In the genomic region with DNA sequence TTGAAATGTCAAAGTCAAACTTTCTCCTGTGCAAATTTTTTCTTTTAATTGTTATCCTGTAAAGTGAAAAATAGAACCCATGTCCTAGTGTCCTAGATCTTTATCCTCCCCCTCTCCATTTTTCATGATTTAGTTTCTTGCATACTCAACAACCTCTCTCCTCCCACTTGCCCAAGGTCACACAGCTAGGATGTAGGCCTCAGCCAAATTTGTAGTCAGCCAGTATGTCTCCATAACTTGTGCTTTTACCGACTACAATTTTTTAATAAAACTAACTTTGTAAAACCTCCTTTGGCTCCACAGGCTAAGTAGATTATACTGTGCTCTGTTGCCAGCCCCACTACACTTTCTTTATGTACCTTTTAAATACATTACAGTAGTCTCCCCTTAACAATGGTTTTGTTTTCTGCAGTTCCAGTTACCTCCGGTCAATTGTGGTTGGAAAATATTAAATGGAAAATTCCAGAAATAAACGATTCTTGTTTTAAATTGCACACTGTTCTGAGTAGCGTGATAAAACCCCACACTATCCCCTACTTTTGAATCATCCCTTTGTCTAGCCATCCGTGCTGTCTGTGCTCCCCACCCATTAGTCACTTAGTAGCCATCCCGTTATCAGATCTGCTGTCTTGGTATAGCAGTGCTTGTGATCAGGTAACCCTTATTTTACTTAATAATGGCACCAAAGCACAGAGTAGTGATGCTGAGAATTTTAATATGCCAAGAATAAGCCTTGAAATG, we compare ENCODE assay signal across 1 cellular context.
TF ChIP-seq lines count a peak whose summit lies in the region.

No MANE protein-coding gene starts in this region.

TF ChIP-seq in WTC11, 78 proteins besides CTCF, POLR2A, EP300 and RAD21 (continued from another document):
- no peak for TF ChIP-seq PRDM15 (CRISPR knock-in tag; IDR thresholded peaks at IDR 0.05)
- no peak for TF ChIP-seq ETV6 (CRISPR knock-in tag; IDR thresholded peaks at IDR 0.05)
- TF ChIP-seq, protein P1, sequence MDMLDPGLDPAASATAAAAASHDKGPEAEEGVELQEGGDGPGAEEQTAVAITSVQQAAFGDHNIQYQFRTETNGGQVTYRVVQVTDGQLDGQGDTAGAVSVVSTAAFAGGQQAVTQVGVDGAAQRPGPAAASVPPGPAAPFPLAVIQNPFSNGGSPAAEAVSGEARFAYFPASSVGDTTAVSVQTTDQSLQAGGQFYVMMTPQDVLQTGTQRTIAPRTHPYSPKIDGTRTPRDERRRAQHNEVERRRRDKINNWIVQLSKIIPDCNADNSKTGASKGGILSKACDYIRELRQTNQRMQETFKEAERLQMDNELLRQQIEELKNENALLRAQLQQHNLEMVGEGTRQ (CRISPR knock-in tag; IDR thresholded peaks at IDR 0.05) = no peak
- no peak for TF ChIP-seq JAZF1 (CRISPR knock-in tag; IDR thresholded peaks at IDR 0.05)
- no peak for TF ChIP-seq MYBL2 (CRISPR knock-in tag; IDR thresholded peaks at IDR 0.05)
